ENCODE assay signal across 1 cellular context in genomic region chr13:110116072-110116487, GRCh38.
TF ChIP-seq lines count a peak whose summit lies in the region.

No MANE protein-coding gene starts in this region.

TF ChIP-seq in GM12878, 131 proteins besides CTCF, POLR2A, EP300 and RAD21 (continued from another document):
- TF ChIP-seq ZNF384 (IDR thresholded peaks at IDR 0.05; ENCODE audit: borderline replicate concordance, low read depth, low read length), result peak; percentile 73
- no peak for TF ChIP-seq PRDM15 (CRISPR knock-in tag; IDR thresholded peaks at IDR 0.05)
- TF ChIP-seq ZNF687 (IDR thresholded peaks at IDR 0.05), result no peak
- TF ChIP-seq BHLHE40 (IDR thresholded peaks at IDR 0.05; ENCODE audit: borderline replicate concordance in 1 of 2, low read depth in 2 of 2, low read length in 1 of 2), result 0 out of 4 replicates have a peak, but pooled peaks of 1 of the 2 experiments have one; percentile 8
- no peak for TF ChIP-seq BACH1 (IDR thresholded peaks at IDR 0.05; ENCODE audit: borderline replicate concordance)
- TF ChIP-seq USF2 (IDR thresholded peaks at IDR 0.05; ENCODE audit: borderline replicate concordance, low read depth, low read length), result no peak
- TF ChIP-seq IKZF1 (conservative IDR thresholded peaks at IDR 0.05), result 0 out of 2 replicates have a peak, but pooled peaks have one; percentile 22
- no peak for TF ChIP-seq REST (IDR thresholded peaks at IDR 0.05; ENCODE audit: low read depth, low read length)
- no peak for TF ChIP-seq RELB (IDR thresholded peaks at IDR 0.05; ENCODE audit: low read depth)
- TF ChIP-seq ZNF24 (IDR thresholded peaks at IDR 0.05), result no peak
- no peak for TF ChIP-seq TBL1XR1 (IDR thresholded peaks at IDR 0.05; ENCODE audit: low read depth, low read length)
- TF ChIP-seq RBBP5 (conservative IDR thresholded peaks at IDR 0.05), result no peak
- no peak for TF ChIP-seq NRF1 (conservative IDR thresholded peaks at IDR 0.05; ENCODE audit: low read depth, low read length)
- no peak for TF ChIP-seq CREM (IDR thresholded peaks at IDR 0.05; ENCODE audit: low read depth)
- TF ChIP-seq MTA3 (IDR thresholded peaks at IDR 0.05; ENCODE audit: borderline replicate concordance, low read length), result no peak
- TF ChIP-seq SMC3 (IDR thresholded peaks at IDR 0.05; ENCODE audit: borderline replicate concordance, low read length), result peak; percentile 69; the same call in 1 of the 2 replicates
